In genomic region chr3:129439817-129440647, GRCh38 we compare ENCODE assay signal across 8 cellular contexts. TPM values are rescaled to one million over a fixed set of nuclear protein-coding genes. Genes with fewer than 3 reads are reported as not detected.
A peak's percentile ranks its signal among the peaks of the same experiment; 100 is the strongest.
DNase-seq lines count a peak whose midpoint lies in the region; ATAC-seq and TF ChIP-seq lines count a peak whose summit lies in the region.

A gene with protein sequence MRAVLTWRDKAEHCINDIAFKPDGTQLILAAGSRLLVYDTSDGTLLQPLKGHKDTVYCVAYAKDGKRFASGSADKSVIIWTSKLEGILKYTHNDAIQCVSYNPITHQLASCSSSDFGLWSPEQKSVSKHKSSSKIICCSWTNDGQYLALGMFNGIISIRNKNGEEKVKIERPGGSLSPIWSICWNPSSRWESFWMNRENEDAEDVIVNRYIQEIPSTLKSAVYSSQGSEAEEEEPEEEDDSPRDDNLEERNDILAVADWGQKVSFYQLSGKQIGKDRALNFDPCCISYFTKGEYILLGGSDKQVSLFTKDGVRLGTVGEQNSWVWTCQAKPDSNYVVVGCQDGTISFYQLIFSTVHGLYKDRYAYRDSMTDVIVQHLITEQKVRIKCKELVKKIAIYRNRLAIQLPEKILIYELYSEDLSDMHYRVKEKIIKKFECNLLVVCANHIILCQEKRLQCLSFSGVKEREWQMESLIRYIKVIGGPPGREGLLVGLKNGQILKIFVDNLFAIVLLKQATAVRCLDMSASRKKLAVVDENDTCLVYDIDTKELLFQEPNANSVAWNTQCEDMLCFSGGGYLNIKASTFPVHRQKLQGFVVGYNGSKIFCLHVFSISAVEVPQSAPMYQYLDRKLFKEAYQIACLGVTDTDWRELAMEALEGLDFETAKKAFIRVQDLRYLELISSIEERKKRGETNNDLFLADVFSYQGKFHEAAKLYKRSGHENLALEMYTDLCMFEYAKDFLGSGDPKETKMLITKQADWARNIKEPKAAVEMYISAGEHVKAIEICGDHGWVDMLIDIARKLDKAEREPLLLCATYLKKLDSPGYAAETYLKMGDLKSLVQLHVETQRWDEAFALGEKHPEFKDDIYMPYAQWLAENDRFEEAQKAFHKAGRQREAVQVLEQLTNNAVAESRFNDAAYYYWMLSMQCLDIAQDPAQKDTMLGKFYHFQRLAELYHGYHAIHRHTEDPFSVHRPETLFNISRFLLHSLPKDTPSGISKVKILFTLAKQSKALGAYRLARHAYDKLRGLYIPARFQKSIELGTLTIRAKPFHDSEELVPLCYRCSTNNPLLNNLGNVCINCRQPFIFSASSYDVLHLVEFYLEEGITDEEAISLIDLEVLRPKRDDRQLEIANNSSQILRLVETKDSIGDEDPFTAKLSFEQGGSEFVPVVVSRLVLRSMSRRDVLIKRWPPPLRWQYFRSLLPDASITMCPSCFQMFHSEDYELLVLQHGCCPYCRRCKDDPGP (plus strand): TSS chr3:129440224. CDS start chr3:129440331, 107 bp downstream.
Gene MBD4, minus strand, starts transcription at chr3:129439948. Its CDS starts 115 bp downstream, at chr3:129439833.

- peak within 1 kb of the TSS; percentile 93 to 97 for H3K4me3 Mint-ChIP-seq in CD14-positive monocyte
- H3K4me3 Mint-ChIP-seq in dendritic cell treated with granulocyte-macrophage colony-stimulating factor and Interleukin-4, amounts not matched to agents 40 ng/mL and 50 ng/mL, for 4 days: peak within 1 kb of the TSS; percentile 84

- no peaks in the 10 kb centered on the region for H3K9me3 Mint-ChIP-seq in CD14-positive monocyte
- H3K9me3 Mint-ChIP-seq in dendritic cell treated with granulocyte-macrophage colony-stimulating factor and Interleukin-4, amounts not matched to agents 40 ng/mL and 50 ng/mL, for 4 days: no peaks in the 10 kb centered on the region

- peaks cover 81% of the 10 kb centered on the region for H3K4me1 Mint-ChIP-seq in CD14-positive monocyte
- H3K4me1 Mint-ChIP-seq in dendritic cell treated with granulocyte-macrophage colony-stimulating factor and Interleukin-4, amounts not matched to agents 40 ng/mL and 50 ng/mL, for 4 days (ENCODE audit: low read depth): peaks cover 72% of the 10 kb centered on the region

- peaks cover 0 to 2% (median 0%) of the 10 kb centered on the region in 3 donors for H3K27me3 Mint-ChIP-seq in CD14-positive monocyte (ENCODE audit: low read depth in 3 of 3)
- H3K27me3 Mint-ChIP-seq in dendritic cell treated with granulocyte-macrophage colony-stimulating factor and Interleukin-4, amounts not matched to agents 40 ng/mL and 50 ng/mL, for 4 days: no peaks in the 10 kb centered on the region

- ATAC-seq in GM19395 (IDR thresholded peaks at IDR 0.05; ENCODE audit: unreplicated experiment) (peak; percentile 87), HG03565 (IDR thresholded peaks at IDR 0.05; ENCODE audit: unreplicated experiment) (peak; percentile 85), left lobe of liver (peak; percentile 88)

- peaks cover 24 to 37% of the 10 kb centered on the region in 2 donors for H3K36me3 Mint-ChIP-seq in CD14-positive monocyte
- H3K36me3 Mint-ChIP-seq in dendritic cell treated with granulocyte-macrophage colony-stimulating factor and Interleukin-4, amounts not matched to agents 40 ng/mL and 50 ng/mL, for 4 days (ENCODE audit: low read depth): peaks cover 45% of the 10 kb centered on the region

- DNase-seq in CD14-positive monocyte (ENCODE audit: low spot score) (peak; percentile 99), NCI-H774 (lab: John Stamatoyannopoulos, UW) (peak; percentile 99), left lobe of liver (ENCODE audit: low spot score) (peak; percentile 99)
- DNase-seq in activated CD4-positive, alpha-beta T cell treated with anti-CD3 and anti-CD28 coated beads, Interleukin-2, amount 50 U/mL, for 4 hours: peak; percentile 98 to 99
- DNase-seq in stimulated activated CD4-positive, alpha-beta T cell treated with anti-CD3 and anti-CD28 coated beads, Interleukin-2, amount 100 ng/mL, for 4 hours (ENCODE audit: low read depth): peak; percentile 98

- TF ChIP-seq CTCF in CD14-positive monocyte (IDR thresholded peaks at IDR 0.05): no peak

- intact Hi-C loops in CD14-positive monocyte (cut with micrococcal nuclease): loop anchor here in 1 of 2 donors (5.0 kb wide), 1 partner anchor 38 kb away; no protein-coding TSS in a partner anchor
- intact Hi-C loops in dendritic cell treated with granulocyte-macrophage colony-stimulating factor and Interleukin-4, amounts not matched to agents 40 ng/mL and 50 ng/mL, for 4 days (cut with micrococcal nuclease): loop anchor here (1.0 to 5.0 kb wide), 2 partner anchors 41 to 137 kb away; no protein-coding TSS in a partner anchor

- peak within 1 kb of the TSS; percentile 97 to 99 (median 98) for H3K27ac Mint-ChIP-seq in CD14-positive monocyte
- H3K27ac Mint-ChIP-seq in dendritic cell treated with granulocyte-macrophage colony-stimulating factor and Interleukin-4, amounts not matched to agents 40 ng/mL and 50 ng/mL, for 4 days: peak within 1 kb of the TSS; percentile 92

RNA-seq across cellular contexts. Expression of the first gene that starts in this region (rescaled TPM):
- 1 to 10 TPM; 3.3 to 3.6 TPM for polyA plus RNA-seq in CD14-positive monocyte
- total RNA-seq in left lobe of liver: 11.0 TPM

RNA-seq across cellular contexts. Expression of gene MBD4, which starts in this region (rescaled TPM):
- 10 to 100 TPM; 25.6 to 30.1 TPM for polyA plus RNA-seq in CD14-positive monocyte
- total RNA-seq in left lobe of liver: 16.5 TPM

Comparison
In these comparisons a context has a peak if more than half of its experiments do, and no peak if none do; other contexts are left out.
1. Peak in every context shown above with its lines: DNase-seq and ATAC-seq.